In genomic region chr11:95556342-95557151, GRCh38 we compare ENCODE assay signal across 8 cellular contexts.
DNase-seq lines count a peak whose midpoint lies in the region; ATAC-seq lines count a peak whose summit lies in the region.

No MANE protein-coding gene starts in this region.

- peak; percentile 27 for DNase-seq in EH (ENCODE audit: low read depth)
- peak; percentile 2 for DNase-seq in cerebellum (ENCODE audit: low spot score)
- peak; percentile 61 for DNase-seq in stromal cell of bone marrow (ENCODE audit: low read depth)
- no peak for DNase-seq in SIG-M5 (lab: John Stamatoyannopoulos, UW)
- no peak for DNase-seq in activated gamma-delta T cell (lab: John Stamatoyannopoulos, UW)
- DNase-seq in HT-29 (ENCODE audit: low spot score): no peak

- peak; percentile 72 for ATAC-seq in GM19467 (IDR thresholded peaks at IDR 0.05; ENCODE audit: unreplicated experiment)
- ATAC-seq in HG03457 (IDR thresholded peaks at IDR 0.05; ENCODE audit: unreplicated experiment): peak; percentile 69

Comparison
In these comparisons a context has a peak if more than half of its experiments do, and no peak if none do; other contexts are left out.
1. DNase-seq: peak in EH (single experiment), cerebellum (single experiment) and stromal cell of bone marrow (single experiment); none in SIG-M5 (single experiment), activated gamma-delta T cell (single experiment) and HT-29 (single experiment).